ENCODE assay signal across 15 cellular contexts in genomic region chr16:50247906-50248608, GRCh38. TPM values are rescaled to one million over a fixed set of nuclear protein-coding genes. Genes with fewer than 3 reads are reported as not detected.
A peak's percentile ranks its signal among the peaks of the same experiment; 100 is the strongest.
DNase-seq lines count a peak whose midpoint lies in the region; ATAC-seq and TF ChIP-seq lines count a peak whose summit lies in the region.
"Had no signal": no experiment of that assay in that cellular context is flagged by ENCODE, and none has a peak within 500 bp of the region (broad histone marks: within the 10 kb centered on the region; RNA-seq: fewer than 3 reads in every experiment).

No MANE protein-coding gene starts in this region.

- H3K4me1 Mint-ChIP-seq in activated naive CD8-positive, alpha-beta T cell treated with anti-CD3 and anti-CD28 coated beads, Interleukin-2, amount 10 ng/mL, durations not matched to agents 7 days and 5 days: peaks cover 24% of the 10 kb centered on the region
- peaks cover 10% of the 10 kb centered on the region for H3K4me1 Mint-ChIP-seq in activated naive CD8-positive, alpha-beta T cell treated with anti-CD3 and anti-CD28 coated beads, Interleukin-2, amount 50 U/mL, for 24 hours
- H3K4me1 Mint-ChIP-seq in WTC11: peaks cover 37% of the 10 kb centered on the region
- H3K4me1 Mint-ChIP-seq in stimulated activated memory B cell treated with anti-CD40 and anti-IgM and Interleukin-4, amounts not matched to agents 10 μg/mL and 1 μg/mL and 100 μg/mL, for 72 hours: peaks cover 17% of the 10 kb centered on the region

- H3K4me3 Mint-ChIP-seq in activated naive CD8-positive, alpha-beta T cell treated with anti-CD3 and anti-CD28 coated beads, Interleukin-2, amount 10 ng/mL, durations not matched to agents 7 days and 5 days: peak overlapping the region; percentile 20
- H3K4me3 Mint-ChIP-seq in activated naive CD8-positive, alpha-beta T cell treated with anti-CD3 and anti-CD28 coated beads, Interleukin-2, amount 50 U/mL, for 24 hours: no peak overlapping the region
- peak overlapping the region; percentile 38; the same call in 1 of the 2 replicates for H3K4me3 Mint-ChIP-seq in WTC11
- H3K4me3 Mint-ChIP-seq in stimulated activated memory B cell treated with anti-CD40 and anti-IgM and Interleukin-4, amounts not matched to agents 10 μg/mL and 1 μg/mL and 100 μg/mL, for 72 hours: peak overlapping the region; percentile 32

- no peaks in the 10 kb centered on the region for H3K9me3 ChIP-seq in esophagus squamous epithelium
- H3K9me3 ChIP-seq: SJSA1, thoracic aorta had no signal

- POLR2A ChIA-PET in activated naive CD8-positive, alpha-beta T cell treated with anti-CD3 and anti-CD28 coated beads, Interleukin-2, amount 10 ng/mL, durations not matched to agents 7 days and 5 days (lab: Charles Lee): no interaction called here
- POLR2A ChIA-PET in WTC11 (lab: Charles Lee): no interaction called here

- H3K27me3 Mint-ChIP-seq in activated naive CD8-positive, alpha-beta T cell treated with anti-CD3 and anti-CD28 coated beads, Interleukin-2, amount 10 ng/mL, durations not matched to agents 7 days and 5 days: peaks cover 5% of the 10 kb centered on the region
- peaks cover 4% of the 10 kb centered on the region for H3K27me3 Mint-ChIP-seq in activated naive CD8-positive, alpha-beta T cell treated with anti-CD3 and anti-CD28 coated beads, Interleukin-2, amount 50 U/mL, for 24 hours
- H3K27me3 Mint-ChIP-seq in WTC11 (ENCODE audit: low read depth): peaks cover 25% of the 10 kb centered on the region
- no peaks in the 10 kb centered on the region for H3K27me3 Mint-ChIP-seq in stimulated activated memory B cell treated with anti-CD40 and anti-IgM and Interleukin-4, amounts not matched to agents 10 μg/mL and 1 μg/mL and 100 μg/mL, for 72 hours

- intact Hi-C loops in esophagus squamous epithelium (cut with DNase I): loop anchor here (10.0 kb wide), 1 partner anchor 107 kb away; no protein-coding TSS in a partner anchor

- no peak overlapping the region for H3K27ac ChIP-seq in esophagus squamous epithelium
- H3K27ac ChIP-seq: foreskin keratinocyte, SJSA1, thoracic aorta had no signal

- no peak overlapping the region for H3K4me3 ChIP-seq in esophagus squamous epithelium
- H3K4me3 ChIP-seq: SJSA1, thoracic aorta had no signal

- no peak for ATAC-seq in activated naive CD8-positive, alpha-beta T cell treated with anti-CD3 and anti-CD28 coated beads, Interleukin-2, amount 10 ng/mL, durations not matched to agents 7 days and 5 days (ENCODE audit: low read depth)
- no peak for ATAC-seq in activated naive CD8-positive, alpha-beta T cell treated with anti-CD3 and anti-CD28 coated beads, Interleukin-2, amount 50 U/mL, for 24 hours
- peak; percentile 11; the same call in 1 of the 2 replicates for ATAC-seq in WTC11
- ATAC-seq in stimulated activated memory B cell treated with anti-CD40 and anti-IgM and Interleukin-4, amounts not matched to agents 10 μg/mL and 1 μg/mL and 100 μg/mL, for 72 hours: no peak
- ATAC-seq: foreskin keratinocyte had no signal

- no peaks in the 10 kb centered on the region for H3K36me3 ChIP-seq in esophagus squamous epithelium
- H3K36me3 ChIP-seq: thoracic aorta had no signal

- TF ChIP-seq POLR2A in esophagus squamous epithelium (IDR thresholded peaks at IDR 0.05): no peak

- CTCF ChIA-PET in WTC11 (lab: Charles Lee): interaction anchor here (1.1 to 1.6 kb wide), 3 partner anchors 13 to 223 kb away, joined by 4 to 5 read pairs (median 4); partner anchors contain the start of gene CNEP1R1

- WGBS in esophagus squamous epithelium, 2 donors: 87 to 93% methylated on average over 7 to 11 of the region's 13 CpGs

- peaks cover 13 to 50% (median 18%) of the 10 kb centered on the region in 3 donors for H3K4me1 ChIP-seq in esophagus squamous epithelium

- H3K27ac Mint-ChIP-seq in activated naive CD8-positive, alpha-beta T cell treated with anti-CD3 and anti-CD28 coated beads, Interleukin-2, amount 10 ng/mL, durations not matched to agents 7 days and 5 days: no peak overlapping the region
- no peak overlapping the region for H3K27ac Mint-ChIP-seq in activated naive CD8-positive, alpha-beta T cell treated with anti-CD3 and anti-CD28 coated beads, Interleukin-2, amount 50 U/mL, for 24 hours
- H3K27ac Mint-ChIP-seq in WTC11: no peak overlapping the region
- H3K27ac Mint-ChIP-seq in stimulated activated memory B cell treated with anti-CD40 and anti-IgM and Interleukin-4, amounts not matched to agents 10 μg/mL and 1 μg/mL and 100 μg/mL, for 72 hours: peak overlapping the region; percentile 38

- DNase-seq in activated naive CD8-positive, alpha-beta T cell treated with anti-CD3 and anti-CD28 coated beads, Interleukin-2, amount 10 ng/mL, durations not matched to agents 7 days and 5 days: no peak
- no peak for DNase-seq in activated naive CD8-positive, alpha-beta T cell treated with anti-CD3 and anti-CD28 coated beads, Interleukin-2, amount 50 U/mL, for 24 hours
- DNase-seq in WTC11 (ENCODE audit: low spot score) (no peak), mesenteric fat pad (ENCODE audit: low spot score) (peak; percentile 78), esophagus squamous epithelium (lab: John Stamatoyannopoulos, UW) (no peak), GM19240 (ENCODE audit: insufficient read length, low spot score) (no peak), NCI-H1105 treated with DMSO at 0.1 percent for 48 hours (lab: John Stamatoyannopoulos, UW) (no peak)
- DNase-seq: activated CD4-positive, alpha-beta T cell treated with anti-CD3 and anti-CD28 coated beads for 1 hour; foreskin keratinocyte; occipital lobe; stimulated activated CD4-positive, alpha-beta T cell treated with anti-CD3 and anti-CD28 coated beads, Interleukin-4, amount 100 ng/mL, for 1 hour; T1000 had no signal

- H3K9me3 Mint-ChIP-seq in activated naive CD8-positive, alpha-beta T cell treated with anti-CD3 and anti-CD28 coated beads, Interleukin-2, amount 10 ng/mL, durations not matched to agents 7 days and 5 days: no peaks in the 10 kb centered on the region
- no peaks in the 10 kb centered on the region for H3K9me3 Mint-ChIP-seq in activated naive CD8-positive, alpha-beta T cell treated with anti-CD3 and anti-CD28 coated beads, Interleukin-2, amount 50 U/mL, for 24 hours
- no peaks in the 10 kb centered on the region for H3K9me3 Mint-ChIP-seq in WTC11
- H3K9me3 Mint-ChIP-seq in stimulated activated memory B cell treated with anti-CD40 and anti-IgM and Interleukin-4, amounts not matched to agents 10 μg/mL and 1 μg/mL and 100 μg/mL, for 72 hours: no peaks in the 10 kb centered on the region

- H3K36me3 Mint-ChIP-seq in activated naive CD8-positive, alpha-beta T cell treated with anti-CD3 and anti-CD28 coated beads, Interleukin-2, amount 10 ng/mL, durations not matched to agents 7 days and 5 days: peaks cover 1% of the 10 kb centered on the region
- no peaks in the 10 kb centered on the region for H3K36me3 Mint-ChIP-seq in activated naive CD8-positive, alpha-beta T cell treated with anti-CD3 and anti-CD28 coated beads, Interleukin-2, amount 50 U/mL, for 24 hours (ENCODE audit: low read depth)
- no peaks in the 10 kb centered on the region for H3K36me3 Mint-ChIP-seq in WTC11
- H3K36me3 Mint-ChIP-seq in stimulated activated memory B cell treated with anti-CD40 and anti-IgM and Interleukin-4, amounts not matched to agents 10 μg/mL and 1 μg/mL and 100 μg/mL, for 72 hours: no peaks in the 10 kb centered on the region

- TF ChIP-seq CTCF in WTC11 (IDR thresholded peaks at IDR 0.05): no peak
- no peak for TF ChIP-seq CTCF in esophagus squamous epithelium (IDR thresholded peaks at IDR 0.05)

- peaks cover 0 to 5% (median 0%) of the 10 kb centered on the region in 4 donors for H3K27me3 ChIP-seq in esophagus squamous epithelium
- H3K27me3 ChIP-seq: foreskin keratinocyte, SJSA1 had no signal

TF ChIP-seq in WTC11, 78 proteins besides CTCF, POLR2A, EP300 and RAD21 (continues in another document):
- TF ChIP-seq USF1 (CRISPR knock-in tag; IDR thresholded peaks at IDR 0.05): no peak
- no peak for TF ChIP-seq ZNF317 (CRISPR knock-in tag; IDR thresholded peaks at IDR 0.05; ENCODE audit: borderline replicate concordance, low read depth)
- TF ChIP-seq ZNF138 (CRISPR knock-in tag; conservative IDR thresholded peaks at IDR 0.05): no peak
- TF ChIP-seq E2F1 (CRISPR knock-in tag; IDR thresholded peaks at IDR 0.05): no peak
- TF ChIP-seq ETV6 (CRISPR knock-in tag; IDR thresholded peaks at IDR 0.05): no peak
- TF ChIP-seq RELA (CRISPR knock-in tag; IDR thresholded peaks at IDR 0.05; ENCODE audit: borderline replicate concordance): no peak
- no peak for TF ChIP-seq E2F4 (CRISPR knock-in tag; IDR thresholded peaks at IDR 0.05; ENCODE audit: borderline replicate concordance, low read depth)
- no peak for TF ChIP-seq RORB (CRISPR knock-in tag; IDR thresholded peaks at IDR 0.05)

RNA-seq across cellular contexts. Expression of gene ADCY7, which starts 18.3 kb away (rescaled TPM):
- 100 to 1,000 TPM; 172 to 177 TPM for total RNA-seq in activated naive CD8-positive, alpha-beta T cell treated with anti-CD3 and anti-CD28 coated beads, Interleukin-2, amount 10 ng/mL, durations not matched to agents 7 days and 5 days
- total RNA-seq in WTC11 (2021): 5.9 to 8.0 TPM (median 6.6 TPM) in 3 replicates
- 26.8 TPM for total RNA-seq in mesenteric fat pad
- total RNA-seq in esophagus squamous epithelium: 10 to 100 TPM; 21.2 to 23.9 (median 23.3) TPM
